1 cellular context compared by ENCODE assay signal in the genomic region with DNA sequence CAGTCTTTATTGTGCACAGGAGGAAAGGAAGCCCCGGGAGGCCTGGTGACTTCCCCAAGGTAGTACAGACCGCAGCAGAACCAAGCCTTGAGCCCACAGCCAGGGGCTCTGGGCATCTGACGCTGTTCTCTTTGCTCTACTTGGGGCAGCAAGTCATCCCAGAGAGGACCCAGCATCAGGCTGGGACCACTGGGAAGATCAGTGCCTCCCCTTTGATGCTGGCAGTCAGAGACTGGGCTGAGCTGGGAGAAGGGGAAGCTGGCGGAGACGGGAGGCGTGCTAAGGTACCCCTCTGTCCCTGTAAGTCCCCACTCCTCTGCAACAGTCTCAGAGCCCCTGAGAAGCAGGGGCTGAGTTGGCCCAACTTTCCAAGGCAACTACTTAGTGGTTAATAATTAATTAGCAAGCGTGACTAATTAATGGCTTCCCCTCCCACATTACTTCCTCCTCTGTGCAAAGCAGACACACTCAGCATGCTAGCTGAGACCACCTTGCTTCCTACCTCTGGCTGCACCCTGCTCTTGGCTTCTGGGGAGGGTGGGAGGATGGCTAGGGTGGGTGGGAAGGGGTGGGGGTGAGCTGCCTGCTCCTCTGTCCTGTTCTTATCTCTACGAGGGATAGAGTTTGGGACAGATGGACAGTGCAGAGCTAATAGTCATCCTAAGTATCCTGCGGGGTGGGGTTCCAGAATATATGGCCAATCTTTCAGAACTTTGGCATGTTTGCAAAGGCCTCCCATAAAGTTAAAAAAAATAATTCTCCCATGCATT.
TF ChIP-seq lines count a peak whose summit lies in the region.

No MANE protein-coding gene starts in this region.

TF ChIP-seq in GM12878, 131 proteins besides CTCF, POLR2A, EP300 and RAD21 (continued from another document):
- TF ChIP-seq POU2F2 (IDR thresholded peaks at IDR 0.05; ENCODE audit: borderline replicate concordance, low read depth, low read length) (peak; percentile 53; the same call in 1 of the 3 replicates), HDAC6 (IDR thresholded peaks at IDR 0.05; ENCODE audit: unreplicated experiment) (no peak)
